In genomic region chr5:149719666-149720065, GRCh38 we compare ENCODE assay signal across 16 cellular contexts. TPM values are rescaled to one million over a fixed set of nuclear protein-coding genes. Genes with fewer than 3 reads are reported as not detected.
A peak's percentile ranks its signal among the peaks of the same experiment; 100 is the strongest.
DNase-seq lines count a peak whose midpoint lies in the region; ATAC-seq and TF ChIP-seq lines count a peak whose summit lies in the region.
"Had no signal": no experiment of that assay in that cellular context is flagged by ENCODE, and none has a peak within 500 bp of the region (broad histone marks: within the 10 kb centered on the region; RNA-seq: fewer than 3 reads in every experiment).

No MANE protein-coding gene starts in this region.

- no peak overlapping the region for H2AFZ ChIP-seq in mammary epithelial cell (ENCODE audit: low read depth, low read length)

- H3K27ac ChIP-seq in mammary epithelial cell (ENCODE audit: insufficient read depth, low read depth, low read length) (no peak overlapping the region), prostate gland (no peak overlapping the region), spleen (no peak overlapping the region)

- ATAC-seq in activated T-cell treated with anti-CD3 and anti-CD28 coated beads, Interleukin-2, amount 50 U/mL, for 72 hours (replicated peaks in 1 of 2) = no peak
- no peak for ATAC-seq in HG02571 (IDR thresholded peaks at IDR 0.05; ENCODE audit: unreplicated experiment)

- no peak overlapping the region for H3K4me3 Mint-ChIP-seq in activated T-cell treated with anti-CD3 and anti-CD28 coated beads, Interleukin-2, amount 50 U/mL, for 72 hours
- H3K4me3 Mint-ChIP-seq: memory B cell; nephron progenitor cell; T-helper 1 cell treated with Interleukin-12 subunit alpha and Interleukin-12 subunit beta and Interleukin-4 antibody, amounts not matched to agents 30 μg/mL and 1 μg/mL, for 36 hours had no signal

- no peak for TF ChIP-seq CTCF in mammary epithelial cell (conservative IDR thresholded peaks at IDR 0.05 in 1 of 2, IDR thresholded peaks at IDR 0.05 in 1 of 2; ENCODE audit: extremely low read depth in 1 of 2, insufficient read depth in 1 of 2, low read depth in 1 of 2, low read length in 2 of 2)
- no peak for TF ChIP-seq CTCF in prostate gland (IDR thresholded peaks at IDR 0.05)
- TF ChIP-seq CTCF in spleen (IDR thresholded peaks at IDR 0.05 in 8 of 11, conservative IDR thresholded peaks at IDR 0.05 in 3 of 11) = no peak

- peaks cover 7% of the 10 kb centered on the region for H3K27me3 Mint-ChIP-seq in activated T-cell treated with anti-CD3 and anti-CD28 coated beads, Interleukin-2, amount 50 U/mL, for 72 hours (ENCODE audit: low read depth)

- H3K27ac Mint-ChIP-seq in activated T-cell treated with anti-CD3 and anti-CD28 coated beads, Interleukin-2, amount 50 U/mL, for 72 hours = no peak overlapping the region
- H3K27ac Mint-ChIP-seq: memory B cell; nephron progenitor cell; T-helper 1 cell treated with Interleukin-12 subunit alpha and Interleukin-12 subunit beta and Interleukin-4 antibody, amounts not matched to agents 30 μg/mL and 1 μg/mL, for 36 hours had no signal

- WGBS in mammary epithelial cell (ENCODE audit: low coverage, missing lambda C conversion rate) = 100% methylated on average over 1 of the region's 2 CpGs
- 40% methylated on average over 2 of the region's 2 CpGs for WGBS in prostate gland
- 67 to 78% (median 68%) methylated on average over 2 of the region's 2 CpGs for WGBS in spleen, 5 donors

- in situ Hi-C loops in mammary epithelial cell (cut with MboI; ENCODE audit: low sequenced_read_pairs in 2 of 2) = no loop called here

- H3K9ac ChIP-seq in mammary epithelial cell (ENCODE audit: insufficient read depth, low read length) = no peak overlapping the region

- H4K20me1 ChIP-seq in mammary epithelial cell (ENCODE audit: insufficient read depth, low read length) = no peaks in the 10 kb centered on the region

- no peaks in the 10 kb centered on the region for H3K79me2 ChIP-seq in mammary epithelial cell (ENCODE audit: insufficient read depth, low read length)

- intact Hi-C loops in mammary epithelial cell (cut with micrococcal nuclease) = no loop called here
- intact Hi-C loops in prostate gland (cut with DNase I) = loop anchor here (5.0 kb wide), 1 partner anchor 42 kb away; no protein-coding TSS in a partner anchor
- intact Hi-C loops in spleen (cut with DNase I; ENCODE audit: low total_unique reads) = no loop called here

- dilution Hi-C loops in mammary epithelial cell (cut with HindIII; ENCODE audit: low sequenced_read_pairs) = no loop called here

- CTCF ChIA-PET in mammary epithelial cell (lab: Charles Lee; ENCODE audit: low non-redundant PET) = no interaction called here

- DNase-seq in NCI-H1417 (lab: John Stamatoyannopoulos, UW) (peak in 2 of 3 experiments; percentile 1 to 3), NCI-H1417 treated with DMSO at 0.1 percent for 48 hours (lab: John Stamatoyannopoulos, UW) (no peak), NCI-H226 (peak; percentile 75), mammary epithelial cell (peak; percentile 82), prostate gland (ENCODE audit: low spot score) (peak; percentile 90), spleen (no peak)
- DNase-seq in activated T-cell treated with anti-CD3 and anti-CD28 coated beads, Interleukin-2, amount 50 U/mL, for 72 hours = no peak
- DNase-seq: activated CD4-positive, CD25-positive, alpha-beta regulatory T cell treated with anti-CD3 and anti-CD28 coated beads, Interleukin-2, amount 50 U/mL, for 72 hours; activated naive CD4-positive, alpha-beta T cell treated with Interleukin-2 at 50 U/mL for 16 hours; effector CD4-positive, alpha-beta T cell; MV-4-11; nephron progenitor cell; retina had no signal

- no peaks in the 10 kb centered on the region for H3K9me3 ChIP-seq in mammary epithelial cell (replicated peaks; ENCODE audit: insufficient read depth, low read length)
- H3K9me3 ChIP-seq in prostate gland = no peaks in the 10 kb centered on the region
- no peaks in the 10 kb centered on the region for H3K9me3 ChIP-seq in spleen

- TF ChIP-seq POLR2A in prostate gland (IDR thresholded peaks at IDR 0.05) (no peak), spleen (IDR thresholded peaks at IDR 0.05) (no peak)

- no peaks in the 10 kb centered on the region for H3K36me3 Mint-ChIP-seq in activated T-cell treated with anti-CD3 and anti-CD28 coated beads, Interleukin-2, amount 50 U/mL, for 72 hours (ENCODE audit: insufficient read depth in 2 of 2)
- H3K36me3 Mint-ChIP-seq: memory B cell had no signal

- H3K4me3 ChIP-seq in mammary epithelial cell (replicated peaks in 1 of 3; ENCODE audit: insufficient read depth in 1 of 3, low read depth in 2 of 3, low read length in 3 of 3) (no peak overlapping the region), prostate gland (no peak overlapping the region), spleen (no peak overlapping the region)

- H3K36me3 ChIP-seq in mammary epithelial cell (ENCODE audit: insufficient read depth, low read length) (no peaks in the 10 kb centered on the region), prostate gland (no peaks in the 10 kb centered on the region), spleen (no peaks in the 10 kb centered on the region)

- H3K4me2 ChIP-seq in mammary epithelial cell (ENCODE audit: insufficient read depth, low read depth, low read length) = no peak overlapping the region

- no peaks in the 10 kb centered on the region for H3K27me3 ChIP-seq in mammary epithelial cell (ENCODE audit: insufficient read depth, low read length)
- no peaks in the 10 kb centered on the region for H3K27me3 ChIP-seq in prostate gland (replicated peaks; ENCODE audit: insufficient read depth)
- H3K27me3 ChIP-seq in spleen (replicated peaks in 1 of 7) = no peaks in the 10 kb centered on the region

- H3K4me1 ChIP-seq in mammary epithelial cell (ENCODE audit: insufficient read depth, low read length) = peaks cover 3% of the 10 kb centered on the region
- no peaks in the 10 kb centered on the region for H3K4me1 ChIP-seq in prostate gland (replicated peaks)
- H3K4me1 ChIP-seq in spleen = peaks cover 0 to 7% (median 2%) of the 10 kb centered on the region in 6 donors

- H3K9me3 Mint-ChIP-seq in activated T-cell treated with anti-CD3 and anti-CD28 coated beads, Interleukin-2, amount 50 U/mL, for 72 hours = no peaks in the 10 kb centered on the region
- H3K9me3 Mint-ChIP-seq: memory B cell; nephron progenitor cell; T-helper 1 cell treated with Interleukin-12 subunit alpha and Interleukin-12 subunit beta and Interleukin-4 antibody, amounts not matched to agents 30 μg/mL and 1 μg/mL, for 36 hours had no signal

- BruUV-seq in mammary epithelial cell (replicated peaks; lab: Mats Ljungman, UMichigan) = no TSS peak

- peaks cover 7% of the 10 kb centered on the region for H3K4me1 Mint-ChIP-seq in activated T-cell treated with anti-CD3 and anti-CD28 coated beads, Interleukin-2, amount 50 U/mL, for 72 hours (ENCODE audit: low read depth)
- H3K4me1 Mint-ChIP-seq: nephron progenitor cell had no signal

RNA-seq across cellular contexts. Expression of gene PPARGC1B, which starts 10.4 kb away (rescaled TPM):
- total RNA-seq in mammary epithelial cell (1 to 10 TPM; 4.2 to 7.0 TPM), prostate gland (1 to 10 TPM; 4.2 to 5.8 TPM), spleen (1 to 10 TPM; 4.4 to 9.1 (median 7.1) TPM)
- polyA plus RNA-seq in mammary epithelial cell (2.0 TPM), spleen (1 to 10 TPM in 1 of 3 donors, under 1 TPM in 2; 0.61 to 1.7 (median 0.76) TPM)
- polyA minus RNA-seq in mammary epithelial cell = 9.0 TPM
- total RNA-seq in activated T-cell treated with anti-CD3 and anti-CD28 coated beads, Interleukin-2, amount 50 U/mL, for 72 hours = 1 to 10 TPM; 3.1 to 5.2 TPM

Comparison
In these comparisons a context has a peak if more than half of its experiments do, and no peak if none do; other contexts are left out.
1. DNase-seq: peak in NCI-H1417 (2 of 3), NCI-H226 (single experiment), mammary epithelial cell (single experiment) and prostate gland (single experiment); none in NCI-H1417 treated with DMSO at 0.1 percent for 48 hours (single experiment), activated T-cell treated with anti-CD3 and anti-CD28 coated beads, Interleukin-2, amount 50 U/mL, for 72 hours (0 of 2) and spleen (single experiment).